1 cellular context compared by ENCODE assay signal in the genomic region with DNA sequence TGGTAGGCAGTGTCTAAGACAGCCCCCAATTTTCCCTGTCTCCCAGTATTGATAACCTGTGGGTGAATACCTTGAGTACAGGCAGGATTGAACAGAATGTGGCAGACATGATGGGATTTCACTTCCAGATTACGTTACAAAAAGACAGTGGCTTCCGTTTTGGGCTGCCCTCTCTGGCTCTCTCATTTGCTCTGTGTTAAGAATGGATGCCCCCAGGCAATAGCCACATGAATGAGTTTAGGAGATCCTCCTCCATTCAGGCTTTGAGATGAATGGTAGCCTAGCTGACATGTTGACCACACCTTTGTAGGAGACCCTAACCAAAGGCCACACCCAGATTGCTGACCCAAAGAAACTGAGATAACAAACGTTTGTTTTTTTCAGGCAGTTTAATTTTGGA.
TF ChIP-seq lines count a peak whose summit lies in the region.

No MANE protein-coding gene starts in this region.

TF ChIP-seq in HCT116, 20 proteins besides CTCF, POLR2A, EP300 and RAD21 (continued from another document):
- TF ChIP-seq, protein P1, sequence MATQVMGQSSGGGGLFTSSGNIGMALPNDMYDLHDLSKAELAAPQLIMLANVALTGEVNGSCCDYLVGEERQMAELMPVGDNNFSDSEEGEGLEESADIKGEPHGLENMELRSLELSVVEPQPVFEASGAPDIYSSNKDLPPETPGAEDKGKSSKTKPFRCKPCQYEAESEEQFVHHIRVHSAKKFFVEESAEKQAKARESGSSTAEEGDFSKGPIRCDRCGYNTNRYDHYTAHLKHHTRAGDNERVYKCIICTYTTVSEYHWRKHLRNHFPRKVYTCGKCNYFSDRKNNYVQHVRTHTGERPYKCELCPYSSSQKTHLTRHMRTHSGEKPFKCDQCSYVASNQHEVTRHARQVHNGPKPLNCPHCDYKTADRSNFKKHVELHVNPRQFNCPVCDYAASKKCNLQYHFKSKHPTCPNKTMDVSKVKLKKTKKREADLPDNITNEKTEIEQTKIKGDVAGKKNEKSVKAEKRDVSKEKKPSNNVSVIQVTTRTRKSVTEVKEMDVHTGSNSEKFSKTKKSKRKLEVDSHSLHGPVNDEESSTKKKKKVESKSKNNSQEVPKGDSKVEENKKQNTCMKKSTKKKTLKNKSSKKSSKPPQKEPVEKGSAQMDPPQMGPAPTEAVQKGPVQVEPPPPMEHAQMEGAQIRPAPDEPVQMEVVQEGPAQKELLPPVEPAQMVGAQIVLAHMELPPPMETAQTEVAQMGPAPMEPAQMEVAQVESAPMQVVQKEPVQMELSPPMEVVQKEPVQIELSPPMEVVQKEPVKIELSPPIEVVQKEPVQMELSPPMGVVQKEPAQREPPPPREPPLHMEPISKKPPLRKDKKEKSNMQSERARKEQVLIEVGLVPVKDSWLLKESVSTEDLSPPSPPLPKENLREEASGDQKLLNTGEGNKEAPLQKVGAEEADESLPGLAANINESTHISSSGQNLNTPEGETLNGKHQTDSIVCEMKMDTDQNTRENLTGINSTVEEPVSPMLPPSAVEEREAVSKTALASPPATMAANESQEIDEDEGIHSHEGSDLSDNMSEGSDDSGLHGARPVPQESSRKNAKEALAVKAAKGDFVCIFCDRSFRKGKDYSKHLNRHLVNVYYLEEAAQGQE (IDR thresholded peaks at IDR 0.05; ENCODE audit: low read depth), result no peak
- TF ChIP-seq CEBPB (IDR thresholded peaks at IDR 0.05; ENCODE audit: low read depth), result no peak
- TF ChIP-seq EZH2 (IDR thresholded peaks at IDR 0.05), result no peak
- TF ChIP-seq EZH2phosphoT487 (IDR thresholded peaks at IDR 0.05; ENCODE audit: borderline replicate concordance), result no peak
- no peak for TF ChIP-seq CBX3 (IDR thresholded peaks at IDR 0.05; ENCODE audit: low read depth)
- no peak for TF ChIP-seq JUND (IDR thresholded peaks at IDR 0.05)
- TF ChIP-seq, protein P2, sequence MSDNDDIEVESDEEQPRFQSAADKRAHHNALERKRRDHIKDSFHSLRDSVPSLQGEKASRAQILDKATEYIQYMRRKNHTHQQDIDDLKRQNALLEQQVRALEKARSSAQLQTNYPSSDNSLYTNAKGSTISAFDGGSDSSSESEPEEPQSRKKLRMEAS (IDR thresholded peaks at IDR 0.05), result no peak
- no peak for TF ChIP-seq ZFX (IDR thresholded peaks at IDR 0.05)
- no peak for TF ChIP-seq ELF1 (IDR thresholded peaks at IDR 0.05; ENCODE audit: borderline replicate concordance, low read depth)
- TF ChIP-seq YY1 (IDR thresholded peaks at IDR 0.05; ENCODE audit: extremely low read depth, insufficient replicate concordance, low read depth, low read length), result no peak
